ENCODE assay signal across 1 cellular context in the genomic region with DNA sequence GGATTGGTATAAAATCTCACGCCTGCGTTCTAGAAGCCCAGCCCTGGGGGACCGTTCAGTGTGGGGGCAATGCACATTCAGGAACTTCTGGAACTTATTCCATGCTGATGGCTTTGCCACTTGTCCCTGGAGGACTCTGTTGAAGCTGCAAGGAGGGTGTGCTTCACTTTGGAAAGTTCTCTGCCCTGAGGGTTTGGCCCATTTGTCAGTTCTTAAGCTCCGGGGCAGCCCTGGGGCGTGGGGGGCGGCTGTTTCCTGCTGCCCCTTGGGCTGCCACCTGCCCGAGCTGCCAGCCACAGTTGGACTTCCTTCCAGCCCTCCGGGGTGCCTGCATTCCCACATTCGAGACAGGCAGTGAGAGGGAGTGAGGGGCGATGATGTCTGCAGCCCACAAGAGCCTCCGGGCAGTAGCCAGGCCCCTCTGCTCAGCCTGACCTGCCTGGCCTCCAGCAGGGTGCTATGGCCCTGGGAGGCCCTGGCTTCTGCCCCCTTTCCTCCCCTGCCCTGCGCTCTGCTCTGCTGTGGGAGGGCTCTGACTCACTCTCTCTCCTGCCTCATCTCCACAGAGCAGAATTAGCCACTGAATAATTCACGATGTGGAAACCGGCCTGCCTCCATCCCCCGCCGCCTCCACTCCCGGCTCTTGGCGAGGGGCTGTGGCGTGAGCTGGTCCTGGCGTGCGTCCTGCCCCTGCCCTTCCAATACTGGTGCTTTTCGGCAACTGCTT.
TF ChIP-seq lines count a peak whose summit lies in the region.

No MANE protein-coding gene starts in this region.

TF ChIP-seq in GM12878, 131 proteins besides CTCF, POLR2A, EP300 and RAD21 (continued from another document):
- TF ChIP-seq, protein P1, sequence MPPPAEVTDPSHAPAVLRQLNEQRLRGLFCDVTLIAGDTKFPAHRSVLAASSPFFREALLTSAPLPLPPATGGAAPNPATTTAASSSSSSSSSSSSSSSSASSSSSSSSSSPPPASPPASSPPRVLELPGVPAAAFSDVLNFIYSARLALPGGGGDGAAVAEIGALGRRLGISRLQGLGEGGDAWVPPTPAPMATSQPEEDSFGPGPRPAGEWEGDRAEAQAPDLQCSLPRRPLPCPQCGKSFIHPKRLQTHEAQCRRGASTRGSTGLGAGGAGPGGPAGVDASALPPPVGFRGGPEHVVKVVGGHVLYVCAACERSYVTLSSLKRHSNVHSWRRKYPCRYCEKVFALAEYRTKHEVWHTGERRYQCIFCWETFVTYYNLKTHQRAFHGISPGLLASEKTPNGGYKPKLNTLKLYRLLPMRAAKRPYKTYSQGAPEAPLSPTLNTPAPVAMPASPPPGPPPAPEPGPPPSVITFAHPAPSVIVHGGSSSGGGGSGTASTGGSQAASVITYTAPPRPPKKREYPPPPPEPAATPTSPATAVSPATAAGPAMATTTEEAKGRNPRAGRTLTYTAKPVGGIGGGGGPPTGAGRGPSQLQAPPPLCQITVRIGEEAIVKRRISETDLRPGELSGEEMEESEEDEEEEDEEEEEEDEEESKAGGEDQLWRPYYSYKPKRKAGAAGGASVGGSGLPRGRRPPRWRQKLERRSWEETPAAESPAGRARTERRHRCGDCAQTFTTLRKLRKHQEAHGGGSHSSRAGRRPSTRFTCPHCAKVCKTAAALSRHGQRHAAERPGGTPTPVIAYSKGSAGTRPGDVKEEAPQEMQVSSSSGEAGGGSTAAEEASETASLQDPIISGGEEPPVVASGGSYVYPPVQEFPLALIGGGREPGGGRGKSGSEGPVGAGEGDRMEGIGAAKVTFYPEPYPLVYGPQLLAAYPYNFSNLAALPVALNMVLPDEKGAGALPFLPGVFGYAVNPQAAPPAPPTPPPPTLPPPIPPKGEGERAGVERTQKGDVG (CRISPR knock-in tag; IDR thresholded peaks at IDR 0.05) = no peak
- TF ChIP-seq NBN (IDR thresholded peaks at IDR 0.05) = no peak
- TF ChIP-seq STAT1 (conservative IDR thresholded peaks at IDR 0.05) = no peak
- TF ChIP-seq, protein P2, sequence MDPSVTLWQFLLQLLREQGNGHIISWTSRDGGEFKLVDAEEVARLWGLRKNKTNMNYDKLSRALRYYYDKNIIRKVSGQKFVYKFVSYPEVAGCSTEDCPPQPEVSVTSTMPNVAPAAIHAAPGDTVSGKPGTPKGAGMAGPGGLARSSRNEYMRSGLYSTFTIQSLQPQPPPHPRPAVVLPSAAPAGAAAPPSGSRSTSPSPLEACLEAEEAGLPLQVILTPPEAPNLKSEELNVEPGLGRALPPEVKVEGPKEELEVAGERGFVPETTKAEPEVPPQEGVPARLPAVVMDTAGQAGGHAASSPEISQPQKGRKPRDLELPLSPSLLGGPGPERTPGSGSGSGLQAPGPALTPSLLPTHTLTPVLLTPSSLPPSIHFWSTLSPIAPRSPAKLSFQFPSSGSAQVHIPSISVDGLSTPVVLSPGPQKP (IDR thresholded peaks at IDR 0.05; ENCODE audit: low read depth, low read length) = no peak
- TF ChIP-seq RB1 (IDR thresholded peaks at IDR 0.05; ENCODE audit: borderline replicate concordance) = no peak
- TF ChIP-seq, protein P3, sequence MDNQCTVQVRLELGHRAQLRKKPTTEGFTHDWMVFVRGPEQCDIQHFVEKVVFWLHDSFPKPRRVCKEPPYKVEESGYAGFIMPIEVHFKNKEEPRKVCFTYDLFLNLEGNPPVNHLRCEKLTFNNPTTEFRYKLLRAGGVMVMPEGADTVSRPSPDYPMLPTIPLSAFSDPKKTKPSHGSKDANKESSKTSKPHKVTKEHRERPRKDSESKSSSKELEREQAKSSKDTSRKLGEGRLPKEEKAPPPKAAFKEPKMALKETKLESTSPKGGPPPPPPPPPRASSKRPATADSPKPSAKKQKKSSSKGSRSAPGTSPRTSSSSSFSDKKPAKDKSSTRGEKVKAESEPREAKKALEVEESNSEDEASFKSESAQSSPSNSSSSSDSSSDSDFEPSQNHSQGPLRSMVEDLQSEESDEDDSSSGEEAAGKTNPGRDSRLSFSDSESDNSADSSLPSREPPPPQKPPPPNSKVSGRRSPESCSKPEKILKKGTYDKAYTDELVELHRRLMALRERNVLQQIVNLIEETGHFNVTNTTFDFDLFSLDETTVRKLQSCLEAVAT (IDR thresholded peaks at IDR 0.05) = peak; percentile 23; the same call in 1 of the 2 replicates
- TF ChIP-seq GATAD2B (conservative IDR thresholded peaks at IDR 0.05; ENCODE audit: low read depth) = peak; percentile 35; the same call in 1 of the 2 replicates
